In genomic region chr12:57229634-57230380, GRCh38 we compare ENCODE assay signal across 8 cellular contexts. TPM values are rescaled to one million over a fixed set of nuclear protein-coding genes. Genes with fewer than 3 reads are reported as not detected.
DNase-seq lines count a peak whose midpoint lies in the region; ATAC-seq and TF ChIP-seq lines count a peak whose summit lies in the region.

Gene SHMT2 (plus strand): TSS chr12:57229711. CDS start chr12:57229779, 68 bp downstream.

- H4K91ac ChIP-seq in IMR-90 (ENCODE audit: insufficient read depth, low read depth, low read length): peak within 1 kb of the TSS; percentile 100

- CTCF ChIA-PET in IMR-90 (lab: Yijun Ruan, JAX) (interaction anchor here (0.8 to 5.3 kb wide), 3 partner anchors 12 to 118 kb away, joined by 3 to 47 read pairs (median 14); no protein-coding TSS in a partner anchor), OCI-LY7 (lab: Charles Lee; ENCODE audit: unreplicated experiment) (interaction anchor here (0.6 to 2.7 kb wide), 8 partner anchors 9 to 604 kb away, joined by 3 to 18 read pairs (median 4); no protein-coding TSS in a partner anchor)

- H3K9ac ChIP-seq in IMR-90 (ENCODE audit: low read depth, low read length): peak within 1 kb of the TSS; percentile 98

- H2BK15ac ChIP-seq in IMR-90 (ENCODE audit: low read depth, low read length): peak within 1 kb of the TSS; percentile 77; the same call in 2 of the 3 replicates

- H2AK5ac ChIP-seq in IMR-90 (ENCODE audit: low read depth, low read length): peak within 1 kb of the TSS; percentile 98

- H3K18ac ChIP-seq in IMR-90 (ENCODE audit: low read depth, low read length): peak within 1 kb of the TSS; percentile 80

- peaks cover 20% of the 10 kb centered on the region for H3K9me1 ChIP-seq in IMR-90 (ENCODE audit: insufficient read depth, low read length)

- peak; percentile 94 for TF ChIP-seq POLR2A in IMR-90 (IDR thresholded peaks at IDR 0.05; ENCODE audit: low read depth, low read length)

- H3K27me3 ChIP-seq in IMR-90 (ENCODE audit: control insufficient read depth, insufficient read depth, low read length) (peaks cover 3% of the 10 kb centered on the region; the same call in 1 of the 2 replicates), mononuclear cell (ENCODE audit: insufficient read depth, low read length) (peaks cover 28% of the 10 kb centered on the region)

- H3K27ac ChIP-seq in IMR-90 (ENCODE audit: insufficient read depth, low read length): peak within 1 kb of the TSS; percentile 94
- H3K27ac ChIP-seq in OCI-LY7 (ENCODE audit: low read depth, low read length, poor library complexity, severe bottlenecking): peak within 1 kb of the TSS; percentile 61
- H3K27ac ChIP-seq in epithelial cell of prostate: peak within 1 kb of the TSS; percentile 85

- peak within 1 kb of the TSS; percentile 100 for H2AK9ac ChIP-seq in IMR-90 (replicated peaks; ENCODE audit: low read depth, low read length, poor library complexity)

- H3K9me2 ChIP-seq in OCI-LY7 (ENCODE audit: insufficient read depth, low read length): no peaks in the 10 kb centered on the region

- H3K36me3 ChIP-seq in IMR-90 (ENCODE audit: control insufficient read depth, insufficient read depth, low read length) (peaks cover 40% of the 10 kb centered on the region), OCI-LY7 (ENCODE audit: insufficient read depth, low read length) (peaks cover 47% of the 10 kb centered on the region)

- H2AFZ ChIP-seq in IMR-90 (replicated peaks; ENCODE audit: low read length, poor library complexity): peak within 1 kb of the TSS; percentile 89
- peak within 1 kb of the TSS; percentile 83 for H2AFZ ChIP-seq in OCI-LY7 (ENCODE audit: low read length)

- H3K23ac ChIP-seq in IMR-90 (ENCODE audit: low read depth, low read length): peak within 1 kb of the TSS; percentile 99

- H3K4me1 ChIP-seq in IMR-90 (ENCODE audit: control insufficient read depth, insufficient read depth, low read length) (peaks cover 16% of the 10 kb centered on the region), OCI-LY7 (ENCODE audit: insufficient read depth, low read length, poor library complexity, severe bottlenecking) (peaks cover 66% of the 10 kb centered on the region), mononuclear cell (ENCODE audit: insufficient read depth, low read length) (peaks cover 63% of the 10 kb centered on the region)

- no peak for TF ChIP-seq RAD21 in IMR-90 (IDR thresholded peaks at IDR 0.05; ENCODE audit: low read length)

- H2BK5ac ChIP-seq in IMR-90 (ENCODE audit: low read depth, low read length, poor library complexity, severe bottlenecking): peak within 1 kb of the TSS; percentile 88

- peak within 1 kb of the TSS; percentile 91 for H3K4me2 ChIP-seq in IMR-90 (ENCODE audit: low read depth, low read length)
- H3K4me2 ChIP-seq in OCI-LY7 (ENCODE audit: low read length): peak within 1 kb of the TSS; percentile 91

- peak within 1 kb of the TSS; percentile 100 for H3K14ac ChIP-seq in IMR-90 (replicated peaks; ENCODE audit: low read depth, low read length)

- TF ChIP-seq CTCF in IMR-90 (conservative IDR thresholded peaks at IDR 0.05; ENCODE audit: low read depth, low read length): no peak; the same call in 1 of the 2 replicates
- no peak for TF ChIP-seq CTCF in OCI-LY7 (conservative IDR thresholded peaks at IDR 0.05; ENCODE audit: low read length)

- peak within 1 kb of the TSS; percentile 59 for H3K4me3 ChIP-seq in IMR-90 (ENCODE audit: insufficient read depth, low read depth, low read length)
- H3K4me3 ChIP-seq in OCI-LY7 (ENCODE audit: low read depth, low read length, poor library complexity, severe bottlenecking): peak within 1 kb of the TSS; percentile 83
- H3K4me3 ChIP-seq in mononuclear cell (ENCODE audit: low read length): peak within 1 kb of the TSS; percentile 55

- POLR2A ChIA-PET in IMR-90 (lab: Charles Lee; ENCODE audit: unreplicated experiment) (interaction anchor here (0.5 to 1.8 kb wide), 6 partner anchors 9 to 48 kb away, joined by 3 to 7 read pairs (median 4); no protein-coding TSS in a partner anchor), OCI-LY7 (lab: Charles Lee) (interaction anchor here (0.6 to 4.7 kb wide), 14 partner anchors 10 to 1256 kb away, joined by 3 to 69 read pairs (median 3); partner anchors contain the start of genes CYP27B1, INHBE and RAB5B)

- H3K79me2 ChIP-seq in OCI-LY7 (ENCODE audit: insufficient read depth, low read depth, low read length): peaks cover 22% of the 10 kb centered on the region

- intact Hi-C loops in IMR-90 (cut with micrococcal nuclease) (no loop called here), OCI-LY7 (cut with micrococcal nuclease; ENCODE audit: unreplicated experiment) (loop anchor here (1.0 kb wide), 1 partner anchor 14 kb away; the partner anchor contains the start of gene NXPH4)

- DNase-seq in COR-L47 (lab: John Stamatoyannopoulos, UW): peak; percentile 93
- peak; percentile 95 for DNase-seq in IMR-90
- DNase-seq in OCI-LY7 (ENCODE audit: low spot score): peak; percentile 99
- peak; percentile 94 for DNase-seq in activated CD8-positive, alpha-beta memory T cell treated with anti-CD3 and anti-CD28 coated beads, Interleukin-2, amount 50 U/mL, for 48 hours
- no peak for DNase-seq in epithelial cell of prostate (ENCODE audit: low read depth, low spot score)
- peak; percentile 88 to 91 for DNase-seq in stimulated activated CD8-positive, alpha-beta memory T cell treated with anti-CD3 and anti-CD28 coated beads, Interleukin-2, amount 100 ng/mL, for 48 hours (ENCODE audit: low read depth in 2 of 2)

- in situ Hi-C loops in IMR-90 (cut with MboI; ENCODE audit: low sequenced_read_pairs): no loop called here

- H3K56ac ChIP-seq in IMR-90 (ENCODE audit: extremely low read depth, insufficient read depth, low read length): peak within 1 kb of the TSS; percentile 100

- H2BK120ac ChIP-seq in IMR-90 (ENCODE audit: low read depth, low read length): peak within 1 kb of the TSS; percentile 96

- peak within 1 kb of the TSS; percentile 84 for H4K5ac ChIP-seq in IMR-90 (ENCODE audit: low read depth, low read length)

- H3K79me1 ChIP-seq in IMR-90 (ENCODE audit: low read depth in 1 of 2, low read length in 2 of 2): peaks cover 29 to 53% of the 10 kb centered on the region in 2 experiments

- ATAC-seq in GM21390 (IDR thresholded peaks at IDR 0.05; ENCODE audit: unreplicated experiment) (peak; percentile 49), IMR-90 (ENCODE audit: low read depth) (peak; percentile 71)

- peak within 1 kb of the TSS; percentile 100 for H3K4ac ChIP-seq in IMR-90 (ENCODE audit: low read depth, low read length)

- 0% methylated on average over 13 of the region's 42 CpGs; no CpG with 5 or more reads in 1 of the 2 experiments for WGBS in IMR-90 (ENCODE audit: extremely low coverage in 2 of 2, insufficient read length in 1 of 2), 2 experiments

- H4K20me1 ChIP-seq in IMR-90 (ENCODE audit: insufficient read depth, low read length): peaks cover 33% of the 10 kb centered on the region
- H4K20me1 ChIP-seq in OCI-LY7 (ENCODE audit: insufficient read depth, low read length): peaks cover 15% of the 10 kb centered on the region; the same call in 1 of the 2 replicates

- H3K9me3 ChIP-seq in IMR-90 (ENCODE audit: control insufficient read depth, insufficient read depth, low read length) (no peaks in the 10 kb centered on the region), OCI-LY7 (ENCODE audit: low read length) (no peaks in the 10 kb centered on the region), mononuclear cell (ENCODE audit: low read depth, low read length) (no peaks in the 10 kb centered on the region)

- H4K8ac ChIP-seq in IMR-90 (ENCODE audit: low read depth in 2 of 2, low read length in 2 of 2): peak within 1 kb of the TSS; percentile 95 to 99

- no TSS peak for BruUV-seq in IMR-90 (replicated peaks; lab: Mats Ljungman, UMichigan)
- BruUV-seq in OCI-LY7 (replicated peaks; lab: Mats Ljungman, UMichigan): TSS peak; percentile 62

- peak within 1 kb of the TSS; percentile 76 for H2BK20ac ChIP-seq in IMR-90 (ENCODE audit: low read depth, low read length)

- dilution Hi-C loops in IMR-90 (cut with HindIII; ENCODE audit: low sequenced_read_pairs, unreplicated experiment): no loop called here

TF ChIP-seq in IMR-90, 13 proteins besides CTCF, POLR2A, EP300 and RAD21 (continues in another document):
- TF ChIP-seq CEBPB (IDR thresholded peaks at IDR 0.05; ENCODE audit: low read depth, low read length) (peak; percentile 99), BHLHE40 (IDR thresholded peaks at IDR 0.05; ENCODE audit: low read depth, low read length) (peak; percentile 72), RCOR1 (IDR thresholded peaks at IDR 0.05; ENCODE audit: insufficient replicate concordance, low read length) (no peak), USF2 (IDR thresholded peaks at IDR 0.05; ENCODE audit: low read depth, low read length) (peak; percentile 90), FOS (IDR thresholded peaks at IDR 0.05; ENCODE audit: low read depth, low read length) (no peak), RFX5 (IDR thresholded peaks at IDR 0.05; ENCODE audit: low read depth, low read length) (no peak), SMC3 (IDR thresholded peaks at IDR 0.05; ENCODE audit: low read depth, low read length) (no peak), MXI1 (IDR thresholded peaks at IDR 0.05; ENCODE audit: borderline replicate concordance, low read depth, low read length) (peak; percentile 91), MAZ (IDR thresholded peaks at IDR 0.05; ENCODE audit: borderline replicate concordance, low read depth, low read length) (no peak), NFE2L2 (IDR thresholded peaks at IDR 0.05; ENCODE audit: low read depth, low read length) (no peak)
- TF ChIP-seq, protein P1, sequence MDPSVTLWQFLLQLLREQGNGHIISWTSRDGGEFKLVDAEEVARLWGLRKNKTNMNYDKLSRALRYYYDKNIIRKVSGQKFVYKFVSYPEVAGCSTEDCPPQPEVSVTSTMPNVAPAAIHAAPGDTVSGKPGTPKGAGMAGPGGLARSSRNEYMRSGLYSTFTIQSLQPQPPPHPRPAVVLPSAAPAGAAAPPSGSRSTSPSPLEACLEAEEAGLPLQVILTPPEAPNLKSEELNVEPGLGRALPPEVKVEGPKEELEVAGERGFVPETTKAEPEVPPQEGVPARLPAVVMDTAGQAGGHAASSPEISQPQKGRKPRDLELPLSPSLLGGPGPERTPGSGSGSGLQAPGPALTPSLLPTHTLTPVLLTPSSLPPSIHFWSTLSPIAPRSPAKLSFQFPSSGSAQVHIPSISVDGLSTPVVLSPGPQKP (IDR thresholded peaks at IDR 0.05; ENCODE audit: borderline replicate concordance, low read depth, low read length): no peak

RNA-seq across cellular contexts. Expression of gene SHMT2, which starts in this region (rescaled TPM):
- total RNA-seq in IMR-90 (2012; rRNA removed) (225 and 266 TPM in 2 replicates), OCI-LY7 (2022) (415 and 438 TPM in 2 replicates), mononuclear cell (50.6 TPM)
- 302 and 364 TPM in 2 replicates for polyA plus RNA-seq in IMR-90 (2012; rRNA removed)
- polyA plus RNA-seq in IMR-90 (2012; cell fraction: cytosol; rRNA removed): 201 and 323 TPM in 2 replicates
- 303 and 511 TPM in 2 replicates for polyA plus RNA-seq in IMR-90 (2012; cell fraction: nucleus; rRNA removed; ENCODE audit: low replicate concordance)
- total RNA-seq in OCI-LY7 (2014; rRNA removed; shearing (Covaris generic)): 394 and 400 TPM in 2 replicates
